8 cellular contexts compared by ENCODE assay signal in genomic region chr16:89828870-89829629, GRCh38. TPM values are rescaled to one million over a fixed set of nuclear protein-coding genes. Genes with fewer than 3 reads are reported as not detected.
DNase-seq lines count a peak whose midpoint lies in the region; ATAC-seq and TF ChIP-seq lines count a peak whose summit lies in the region.

No MANE protein-coding gene starts in this region.

- H3K23ac ChIP-seq in H9 (ENCODE audit: insufficient read length, low read depth, low read length) = no peak overlapping the region

- ATAC-seq in GM21381 (IDR thresholded peaks at IDR 0.05; ENCODE audit: unreplicated experiment) = no peak
- ATAC-seq in stimulated activated memory B cell treated with anti-CD40 and anti-IgM and Interleukin-4, amounts not matched to agents 10 μg/mL and 1 μg/mL and 100 μg/mL, for 72 hours = no peak

- H3K36me3 Mint-ChIP-seq in H9 (ENCODE audit: insufficient read depth in 1 of 3, low read depth in 3 of 3) = peaks cover 0 to 6% (median 4%) of the 10 kb centered on the region in 3 experiments; a peak in 3 of 7 replicates
- H3K36me3 Mint-ChIP-seq in stimulated activated memory B cell treated with anti-CD40 and anti-IgM and Interleukin-4, amounts not matched to agents 10 μg/mL and 1 μg/mL and 100 μg/mL, for 72 hours = no peaks in the 10 kb centered on the region

- H4K5ac ChIP-seq in H9 (ENCODE audit: insufficient read length, low read depth, low read length) = no peak overlapping the region

- H3K56ac ChIP-seq in H9 (ENCODE audit: insufficient read length, low read depth, low read length) = no peak overlapping the region

- H3K27ac Mint-ChIP-seq in H9 = 0 out of 7 replicates have a peak overlapping the region, but pooled peaks of 1 of the 3 experiments have one; percentile 14
- no peak overlapping the region for H3K27ac Mint-ChIP-seq in stimulated activated memory B cell treated with anti-CD40 and anti-IgM and Interleukin-4, amounts not matched to agents 10 μg/mL and 1 μg/mL and 100 μg/mL, for 72 hours

- H3K4me3 Mint-ChIP-seq in H9 = peak overlapping the region; percentile 67 to 87
- H3K4me3 Mint-ChIP-seq in stimulated activated memory B cell treated with anti-CD40 and anti-IgM and Interleukin-4, amounts not matched to agents 10 μg/mL and 1 μg/mL and 100 μg/mL, for 72 hours = no peak overlapping the region

- H2BK5ac ChIP-seq in H9 (ENCODE audit: insufficient read length, low read length) = no peak overlapping the region

- POLR2A ChIA-PET in A673 (lab: Charles Lee; ENCODE audit: low non-redundant PET) = no interaction called here

- H3K36me3 ChIP-seq in A673 (ENCODE audit: insufficient read depth, low read length, poor library complexity, severe bottlenecking) (no peaks in the 10 kb centered on the region), brain microvascular endothelial cell (replicated peaks) (no peaks in the 10 kb centered on the region)

- no peak overlapping the region for H4K91ac ChIP-seq in H9 (ENCODE audit: insufficient read length, low read depth, low read length)

- H4K20me1 ChIP-seq in H9 (ENCODE audit: control insufficient read depth, insufficient read depth, insufficient read length) = no peaks in the 10 kb centered on the region

- H3K27me3 ChIP-seq in A673 (replicated peaks; ENCODE audit: insufficient read depth, low read depth, low read length, poor library complexity) (no peaks in the 10 kb centered on the region), H9 (ENCODE audit: insufficient read depth, low read length) (no peaks in the 10 kb centered on the region), brain microvascular endothelial cell (replicated peaks) (no peaks in the 10 kb centered on the region)

- peaks cover 4% of the 10 kb centered on the region for H3K23me2 ChIP-seq in H9 (ENCODE audit: insufficient read length, low read depth, low read length, poor library complexity, severe bottlenecking)

- H3K4me1 ChIP-seq in A673 (ENCODE audit: insufficient read depth, low read length, poor library complexity, severe bottlenecking) (peaks cover 5% of the 10 kb centered on the region), H9 (ENCODE audit: insufficient read depth, low read length) (no peaks in the 10 kb centered on the region)

- H3K4me1 Mint-ChIP-seq in H9 = peaks cover 6 to 7% of the 10 kb centered on the region in 2 experiments
- peaks cover 6% of the 10 kb centered on the region for H3K4me1 Mint-ChIP-seq in stimulated activated memory B cell treated with anti-CD40 and anti-IgM and Interleukin-4, amounts not matched to agents 10 μg/mL and 1 μg/mL and 100 μg/mL, for 72 hours

- H3K14ac ChIP-seq in H9 (ENCODE audit: insufficient read depth, low read length) = no peak overlapping the region

- no peak overlapping the region for H2AK5ac ChIP-seq in H9 (ENCODE audit: insufficient read length, low read length)

- H2BK15ac ChIP-seq in H9 (ENCODE audit: low read depth, low read length) = no peak overlapping the region

- H2BK120ac ChIP-seq in H9 (ENCODE audit: low read depth, low read length, poor library complexity, severe bottlenecking) = no peak overlapping the region

- H4K8ac ChIP-seq in H9 (replicated peaks; ENCODE audit: insufficient read length, low read depth, low read length) = no peak overlapping the region

- H3K4ac ChIP-seq in H9 (ENCODE audit: low read depth, low read length) = no peak overlapping the region

- no peaks in the 10 kb centered on the region; a peak in 1 of 5 replicates for H3K9me3 Mint-ChIP-seq in H9
- H3K9me3 Mint-ChIP-seq in stimulated activated memory B cell treated with anti-CD40 and anti-IgM and Interleukin-4, amounts not matched to agents 10 μg/mL and 1 μg/mL and 100 μg/mL, for 72 hours = no peaks in the 10 kb centered on the region

- CTCF ChIA-PET in A673 (lab: Charles Lee) = no interaction called here

- H2BK12ac ChIP-seq in H9 (ENCODE audit: insufficient read length, low read depth, low read length) = no peak overlapping the region

- no peaks in the 10 kb centered on the region for H3K79me2 ChIP-seq in H9 (ENCODE audit: insufficient read depth, low read length)

- H3K9ac ChIP-seq in H9 (ENCODE audit: extremely low read depth, insufficient read length, low read length) = no peak overlapping the region

- in situ Hi-C loops in brain microvascular endothelial cell (cut with HindIII; ENCODE audit: low pct_ligation_motif_present, low sequenced_read_pairs) = no loop called here

- TF ChIP-seq CTCF in A673 (conservative IDR thresholded peaks at IDR 0.05; ENCODE audit: low read depth, low read length) (no peak), H9 (conservative IDR thresholded peaks at IDR 0.05) (no peak), brain microvascular endothelial cell (IDR thresholded peaks at IDR 0.05; ENCODE audit: low read depth, low read length, missing control alignments) (no peak)

- H3K79me1 ChIP-seq in H9 (ENCODE audit: insufficient read depth, low read depth, low read length, poor library complexity, severe bottlenecking) = no peaks in the 10 kb centered on the region

- H3K18ac ChIP-seq in H9 (ENCODE audit: insufficient read length, low read depth, low read length) = no peak overlapping the region

- H3K9me3 ChIP-seq in A673 (ENCODE audit: low read depth, low read length, poor library complexity, severe bottlenecking) = no peaks in the 10 kb centered on the region
- H3K9me3 ChIP-seq in H9 (ENCODE audit: control insufficient read depth, low read depth, low read length) = no peaks in the 10 kb centered on the region

- DNase-seq in A673 (ENCODE audit: low spot score) (no peak), H9 (no peak), brain microvascular endothelial cell (no peak), medulla oblongata (ENCODE audit: extremely low spot score) (peak; percentile 10), T-helper 9 cell (no peak)
- DNase-seq in effector CD8-positive, alpha-beta T cell (lab: John Stamatoyannopoulos, UW) = no peak

- no peak overlapping the region for H3T11ph ChIP-seq in H9 (ENCODE audit: low read length)

- intact Hi-C loops in A673 (cut with micrococcal nuclease; ENCODE audit: unreplicated experiment) = no loop called here

- H3K4me3 ChIP-seq in A673 (ENCODE audit: low read depth, low read length, poor library complexity, severe bottlenecking) (peak overlapping the region; percentile 62), brain microvascular endothelial cell (ENCODE audit: low read depth, low read length) (peak overlapping the region; percentile 40)

- no CpG with 5 or more reads among the region's 26 CpGs for WGBS in H9 (ENCODE audit: extremely low coverage, insufficient read length, low lambda C conversion rate)

- BruUV-seq in A673 (replicated peaks; lab: Mats Ljungman, UMichigan) = no TSS peak

- H2AFZ ChIP-seq in H9 (ENCODE audit: low read length) = no peak overlapping the region

- peak overlapping the region; percentile 34 for H3K4me2 ChIP-seq in H9 (ENCODE audit: insufficient read depth, insufficient read length, low read length)

- peak overlapping the region; percentile 57 for H3K27ac ChIP-seq in A673 (ENCODE audit: low read depth, low read length, poor library complexity, severe bottlenecking)
- no peak overlapping the region for H3K27ac ChIP-seq in H9 (ENCODE audit: insufficient read length, low read depth, low read length)
- no peak overlapping the region for H3K27ac ChIP-seq in brain microvascular endothelial cell

- H3K27me3 Mint-ChIP-seq in H9 (ENCODE audit: low read depth) = peaks cover 20% of the 10 kb centered on the region
- peaks cover 52% of the 10 kb centered on the region for H3K27me3 Mint-ChIP-seq in stimulated activated memory B cell treated with anti-CD40 and anti-IgM and Interleukin-4, amounts not matched to agents 10 μg/mL and 1 μg/mL and 100 μg/mL, for 72 hours

- no peak overlapping the region for H2BK20ac ChIP-seq in H9 (ENCODE audit: low read depth, low read length, poor library complexity, severe bottlenecking)

RNA-seq across cellular contexts. Expression of gene SPIRE2, which starts 0.8 kb away (rescaled TPM):
- 18.9 and 20.6 TPM in 2 replicates for total RNA-seq in A673 (2021)
- 6.7 and 6.9 TPM in 2 replicates for total RNA-seq in H9 (2021)

RNA-seq across cellular contexts. Expression of gene FANCA, which starts 12.6 kb away (rescaled TPM):
- 198 and 207 TPM in 2 replicates for total RNA-seq in A673 (2021)
- 84.3 and 106 TPM in 2 replicates for total RNA-seq in H9 (2021)

RNA-seq across cellular contexts. Expression of gene TCF25, which starts 44.3 kb away (rescaled TPM):
- total RNA-seq in A673 (2021) (190 and 202 TPM in 2 replicates), H9 (2021) (109 and 124 TPM in 2 replicates)
